8 cellular contexts compared by ENCODE assay signal in genomic region chr21:45974073-45975016, GRCh38. TPM values are rescaled to one million over a fixed set of nuclear protein-coding genes. Genes with fewer than 3 reads are reported as not detected.
A peak's percentile ranks its signal among the peaks of the same experiment; 100 is the strongest.
DNase-seq lines count a peak whose midpoint lies in the region; ATAC-seq and TF ChIP-seq lines count a peak whose summit lies in the region.

No MANE protein-coding gene starts in this region.

- H3K4me1 ChIP-seq in ectodermal cell (ENCODE audit: control insufficient read depth, insufficient read depth, low read length): peaks cover 24% of the 10 kb centered on the region
- H3K4me1 ChIP-seq in lung (ENCODE audit: control insufficient read depth in 2 of 2, insufficient read depth in 2 of 2, low read length in 2 of 2): peaks cover 0 to 2% of the 10 kb centered on the region in 2 donors
- H3K4me1 ChIP-seq in tibial artery: peaks cover 8 to 73% (median 62%) of the 10 kb centered on the region in 4 donors

- ATAC-seq in lung (ENCODE audit: insufficient read depth, low FRiP score) (no peak), GM18909 (IDR thresholded peaks at IDR 0.05; ENCODE audit: poor library complexity, unreplicated experiment) (no peak)

- intact Hi-C loops in tibial artery (cut with DNase I; ENCODE audit: low total_unique reads): loop anchor here (5.0 kb wide), 1 partner anchor 253 kb away; the partner anchor contains the start of gene LSS

- no peaks in the 10 kb centered on the region for H3K9me3 ChIP-seq in SK-N-MC (ENCODE audit: low read depth, low read length)
- no peaks in the 10 kb centered on the region for H3K9me3 ChIP-seq in ectodermal cell (ENCODE audit: control insufficient read depth, low read length)
- no peaks in the 10 kb centered on the region for H3K9me3 ChIP-seq in lung (ENCODE audit: control insufficient read depth in 2 of 2, insufficient read depth in 1 of 2, low read length in 1 of 2)
- no peaks in the 10 kb centered on the region for H3K9me3 ChIP-seq in tibial artery

- peak overlapping the region; percentile 95 for H3K27ac ChIP-seq in SK-N-MC
- no peak overlapping the region for H3K27ac ChIP-seq in ectodermal cell (ENCODE audit: insufficient read depth, low read depth, low read length, poor library complexity, severe bottlenecking)
- peak overlapping the region; percentile 78 to 83 for H3K27ac ChIP-seq in lung (ENCODE audit: low read depth in 1 of 2, low read length in 1 of 2)
- peak overlapping the region; percentile 93 to 95 for H3K27ac ChIP-seq in tibial artery

- 1 to 2% methylated on average over 59 of the region's 59 CpGs for WGBS in ectodermal cell, 2 experiments
- WGBS in lung, 2 donors: 1 to 3% methylated on average over 58 to 59 of the region's 59 CpGs

- peak overlapping the region; percentile 38 for H3K9ac ChIP-seq in SK-N-MC (ENCODE audit: insufficient read length)

- DNase-seq in stimulated activated CD4-positive, alpha-beta T cell treated with anti-CD3 and anti-CD28 coated beads, Interleukin-4, amount 100 ng/mL, for 1 hour: peak; percentile 40
- DNase-seq in stimulated activated CD4-positive, alpha-beta T cell treated with anti-CD3 and anti-CD28 coated beads, Interleukin-2, amount 100 ng/mL, for 48 hours: no peak
- DNase-seq in SK-N-MC (ENCODE audit: low read depth, low spot score) (no peak), lung (ENCODE audit: low spot score) (no peak), tibial artery (peak; percentile 69 to 87), amygdala (lab: John Stamatoyannopoulos, UW) (no peak)

- H3K36me3 ChIP-seq in SK-N-MC (ENCODE audit: insufficient read depth, low read length) (no peaks in the 10 kb centered on the region), ectodermal cell (ENCODE audit: control insufficient read depth, insufficient read depth, low read length) (no peaks in the 10 kb centered on the region), lung (ENCODE audit: control insufficient read depth in 2 of 2, insufficient read depth in 2 of 2, low read length in 2 of 2) (no peaks in the 10 kb centered on the region), tibial artery (no peaks in the 10 kb centered on the region)

- H3K4me3 ChIP-seq in SK-N-MC: peak overlapping the region; percentile 82
- peak overlapping the region; percentile 43 for H3K4me3 ChIP-seq in ectodermal cell (ENCODE audit: insufficient read depth, low read depth, low read length)
- H3K4me3 ChIP-seq in lung: no peak overlapping the region
- H3K4me3 ChIP-seq in tibial artery: peak overlapping the region; percentile 48 to 59

- H3K27me3 ChIP-seq in ectodermal cell (ENCODE audit: control insufficient read depth, insufficient read depth, low read length, poor library complexity, severe bottlenecking): peaks cover 60% of the 10 kb centered on the region
- H3K27me3 ChIP-seq in lung (ENCODE audit: control insufficient read depth, insufficient read depth): no peaks in the 10 kb centered on the region
- H3K27me3 ChIP-seq in tibial artery: no peaks in the 10 kb centered on the region

- TF ChIP-seq CTCF in lung (IDR thresholded peaks at IDR 0.05; ENCODE audit: control extremely low read depth, extremely low read depth): no peak
- no peak for TF ChIP-seq CTCF in tibial artery (IDR thresholded peaks at IDR 0.05)

RNA-seq across cellular contexts. Expression of gene COL6A1, which starts 7.2 kb away (rescaled TPM):
- polyA plus RNA-seq in ectodermal cell (2013, experiment 1 of 4): 44.3 TPM
- polyA plus RNA-seq in ectodermal cell (2013, experiment 2 of 4): 41.3 TPM
- polyA plus RNA-seq in ectodermal cell (2013, experiment 3 of 4): 51.1 TPM
- polyA plus RNA-seq in ectodermal cell (2013, experiment 4 of 4): 52.0 TPM
- total RNA-seq in lung: 100 to 1,000 TPM; 224 to 399 TPM
- polyA plus RNA-seq in lung: 100 to 1,000 TPM; 107 to 120 TPM

Comparison
In these comparisons a context has a peak if more than half of its experiments do, and no peak if none do; other contexts are left out.
1. DNase-seq: peak in stimulated activated CD4-positive, alpha-beta T cell treated with anti-CD3 and anti-CD28 coated beads, Interleukin-4, amount 100 ng/mL, for 1 hour (single experiment) and tibial artery (2 of 2); none in stimulated activated CD4-positive, alpha-beta T cell treated with anti-CD3 and anti-CD28 coated beads, Interleukin-2, amount 100 ng/mL, for 48 hours (0 of 2), SK-N-MC (single experiment), lung (single experiment) and amygdala (0 of 56).